ENCODE assay signal across 8 cellular contexts in the genomic region with DNA sequence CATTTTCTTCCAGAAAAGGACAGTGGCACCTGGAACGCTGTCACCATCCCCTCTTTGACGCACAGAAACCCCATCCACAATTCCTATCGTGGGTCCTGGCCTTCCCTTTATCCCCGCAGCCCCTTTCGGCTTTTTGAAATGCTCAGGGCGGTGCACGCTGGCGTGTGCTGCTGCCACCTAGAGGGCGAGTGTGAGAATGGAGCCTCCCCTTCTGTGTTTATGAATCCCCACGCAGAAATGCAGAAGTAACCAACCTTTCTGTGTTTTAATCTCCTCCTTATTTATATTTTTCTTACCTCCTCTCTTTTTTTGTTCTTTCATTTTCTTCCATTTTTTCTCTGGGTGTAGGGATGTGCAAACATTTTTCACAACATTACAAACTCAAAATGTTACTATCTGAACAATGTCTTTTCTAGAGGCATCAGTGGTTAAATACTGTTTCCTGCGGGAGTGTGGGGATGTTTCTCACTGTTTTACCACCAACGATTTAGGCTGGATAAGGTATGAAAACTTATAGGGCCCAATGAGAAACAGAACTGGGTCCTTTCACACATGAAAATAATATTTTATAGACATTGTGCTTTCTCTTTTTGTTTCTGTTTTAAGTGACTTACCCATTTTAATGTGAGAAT. TPM values are rescaled to one million over a fixed set of nuclear protein-coding genes. Genes with fewer than 3 reads are reported as not detected.
A peak's percentile ranks its signal among the peaks of the same experiment; 100 is the strongest.
DNase-seq lines count a peak whose midpoint lies in the region; ATAC-seq and TF ChIP-seq lines count a peak whose summit lies in the region.

No MANE protein-coding gene starts in this region.

- no peaks in the 10 kb centered on the region for H3K4me1 Mint-ChIP-seq in activated naive CD8-positive, alpha-beta T cell treated with anti-CD3 and anti-CD28 coated beads for 36 hours

- no peak for TF ChIP-seq POLR2A in sigmoid colon (IDR thresholded peaks at IDR 0.05)

- H3K27ac ChIP-seq in HUES6 (ENCODE audit: low read depth, low read length): no peak overlapping the region
- no peak overlapping the region for H3K27ac ChIP-seq in SJSA1
- no peak overlapping the region for H3K27ac ChIP-seq in sigmoid colon

- 4% methylated on average over 12 of the region's 12 CpGs for WGBS in sigmoid colon, 2 donors

- no peaks in the 10 kb centered on the region for H3K36me3 Mint-ChIP-seq in activated naive CD8-positive, alpha-beta T cell treated with anti-CD3 and anti-CD28 coated beads for 36 hours

- DNase-seq in ELR (ENCODE audit: low read depth) (peak; percentile 68), SJSA1 (ENCODE audit: low read depth in 1 of 2, low spot score in 2 of 2) (peak; percentile 45 to 59), left ventricle myocardium superior (peak; percentile 68), sigmoid colon (peak; percentile 65), middle frontal gyrus (ENCODE audit: extremely low spot score, low spot score) (no peak)
- peak; percentile 51 for DNase-seq in activated naive CD8-positive, alpha-beta T cell treated with anti-CD3 and anti-CD28 coated beads for 36 hours

- 0 out of 2 replicates have a peak, but pooled peaks cover 3% of the 10 kb centered on the region for H3K4me1 ChIP-seq in HUES6 (ENCODE audit: control insufficient read depth, insufficient read depth, low read length)
- peaks cover 24% of the 10 kb centered on the region for H3K4me1 ChIP-seq in SJSA1 (replicated peaks)
- H3K4me1 ChIP-seq in sigmoid colon: peaks cover 0 to 6% (median 0%) of the 10 kb centered on the region in 4 donors

- H3K9me3 ChIP-seq in HUES6 (ENCODE audit: control insufficient read depth, insufficient read depth, low read depth, low read length) (no peaks in the 10 kb centered on the region), SJSA1 (replicated peaks) (no peaks in the 10 kb centered on the region), sigmoid colon (no peaks in the 10 kb centered on the region)

- H3K4me3 Mint-ChIP-seq in activated naive CD8-positive, alpha-beta T cell treated with anti-CD3 and anti-CD28 coated beads for 36 hours: no peak overlapping the region

- no peak overlapping the region for H3K27ac Mint-ChIP-seq in activated naive CD8-positive, alpha-beta T cell treated with anti-CD3 and anti-CD28 coated beads for 36 hours

- H3K36me3 ChIP-seq in HUES6 (ENCODE audit: control insufficient read depth, insufficient read depth, low read length): no peaks in the 10 kb centered on the region
- H3K36me3 ChIP-seq in SJSA1: no peaks in the 10 kb centered on the region
- no peaks in the 10 kb centered on the region for H3K36me3 ChIP-seq in sigmoid colon

- TF ChIP-seq CTCF in sigmoid colon (IDR thresholded peaks at IDR 0.05): peak; percentile 38 to 92 (median 68)

- H3K4me3 ChIP-seq in HUES6 (ENCODE audit: low read depth, low read length) (0 out of 2 replicates have a peak overlapping the region, but pooled peaks have one; percentile 27), SJSA1 (no peak overlapping the region), sigmoid colon (peak overlapping the region in 3 of 4 donors; percentile 20 to 36 (median 30))

- ATAC-seq in GM21528 (IDR thresholded peaks at IDR 0.05; ENCODE audit: low FRiP score, unreplicated experiment) (peak; percentile 88), left ventricle myocardium superior (peak; percentile 81)

- intact Hi-C loops in left ventricle myocardium superior (cut with micrococcal nuclease) (loop anchor here (5.0 kb wide), 1 partner anchor 52 kb away; a partner anchor contains a TSS), sigmoid colon (cut with DNase I) (loop anchor here (5.0 kb wide), 1 partner anchor 1047 kb away; no protein-coding TSS in a partner anchor)

- no peaks in the 10 kb centered on the region for H3K27me3 Mint-ChIP-seq in activated naive CD8-positive, alpha-beta T cell treated with anti-CD3 and anti-CD28 coated beads for 36 hours

- H3K27me3 ChIP-seq in HUES6 (ENCODE audit: control insufficient read depth, insufficient read depth, low read length): no peaks in the 10 kb centered on the region
- no peaks in the 10 kb centered on the region for H3K27me3 ChIP-seq in SJSA1 (replicated peaks)
- no peaks in the 10 kb centered on the region for H3K27me3 ChIP-seq in sigmoid colon

- TF ChIP-seq EP300 in sigmoid colon (IDR thresholded peaks at IDR 0.05): no peak

- no peak overlapping the region for H3K9ac ChIP-seq in HUES6 (ENCODE audit: low read length)

- H3K9me3 Mint-ChIP-seq in activated naive CD8-positive, alpha-beta T cell treated with anti-CD3 and anti-CD28 coated beads for 36 hours: no peaks in the 10 kb centered on the region

RNA-seq across cellular contexts. Expression of a gene that starts 50.0 kb away (rescaled TPM):
- 26.2 and 41.0 TPM in 2 replicates for total RNA-seq in SJSA1 (2014; rRNA removed; shearing (Covaris generic))
- total RNA-seq in activated naive CD8-positive, alpha-beta T cell treated with anti-CD3 and anti-CD28 coated beads for 36 hours: 10 to 100 TPM; 48.4 to 57.4 TPM
- total RNA-seq in left ventricle myocardium superior (9.1 TPM), sigmoid colon (10 to 100 TPM; 12.5 to 28.0 (median 21.9) TPM)
- polyA plus RNA-seq in sigmoid colon: 10 to 100 TPM; 14.6 to 21.0 (median 17.1) TPM
